Comparison of ENCODE assay signal across 37 cellular contexts in genomic region chr12:108430926-108431325, GRCh38.
"Had no signal": no experiment of that assay in that cellular context is flagged by ENCODE, and none has a peak within 500 bp of the region (broad histone marks: within the 10 kb centered on the region; RNA-seq: fewer than 3 reads in every experiment).

No MANE protein-coding gene starts in this region.

- H3K36me3 ChIP-seq: adrenal gland, ascending aorta, brain microvascular endothelial cell, breast epithelium, cardiac muscle cell had no signal

- DNase-seq: activated effector memory CD4-positive, alpha-beta T cell treated with anti-CD3 and anti-CD28 coated beads, Interleukin-2, amount 50 U/mL, for 16 hours; activated effector memory CD4-positive, alpha-beta T cell treated with Interleukin-2 at 50 U/mL for 16 hours; activated gamma-delta T cell; activated gamma-delta T cell treated with Interleukin-2 at 50 U/mL for 16 hours; activated naive CD4-positive, alpha-beta T cell; activated naive CD4-positive, alpha-beta T cell treated with anti-CD3 and anti-CD28 coated beads for 36 hours; activated naive CD4-positive, alpha-beta T cell treated with anti-CD3 and anti-CD28 coated beads, Interleukin-2, amount 10 ng/mL, durations not matched to agents 7 days and 5 days; activated naive CD4-positive, alpha-beta T cell treated with anti-CD3 and anti-CD28 coated beads, Interleukin-2, amount 50 U/mL, for 16 hours; activated naive CD4-positive, alpha-beta T cell treated with Interleukin-2 at 50 U/mL for 16 hours; activated naive CD8-positive, alpha-beta T cell treated with anti-CD3 and anti-CD28 coated beads for 36 hours; activated naive CD8-positive, alpha-beta T cell treated with anti-CD3 and anti-CD28 coated beads, Interleukin-2, amount 10 ng/mL, durations not matched to agents 7 days and 5 days; activated naive CD8-positive, alpha-beta T cell treated with anti-CD3 and anti-CD28 coated beads, Interleukin-2, amount 50 U/mL, for 24 hours; activated T-cell treated with anti-CD3 and anti-CD28 coated beads, Interleukin-2, amount 50 U/mL, for 24 hours; activated T-cell treated with anti-CD3 and anti-CD28 coated beads, Interleukin-2, amount 50 U/mL, for 4 hours; activated T-cell treated with anti-CD3 and anti-CD28 coated beads, Interleukin-2, amount 50 U/mL, for 48 hours; activated T-cell treated with anti-CD3 and anti-CD28 coated beads, Interleukin-2, amount 50 U/mL, for 72 hours; amniotic stem cell; aorta; brain microvascular endothelial cell; caudate nucleus; central memory CD4-positive, alpha-beta T cell; cerebellar nuclear complex had no signal

- H3K4me1 Mint-ChIP-seq: activated naive CD4-positive, alpha-beta T cell treated with anti-CD3 and anti-CD28 coated beads, Interleukin-2, amount 10 ng/mL, durations not matched to agents 7 days and 5 days; activated naive CD4-positive, alpha-beta T cell treated with anti-CD3 and anti-CD28 coated beads, Interleukin-2, amount 50 U/mL, for 24 hours; activated naive CD8-positive, alpha-beta T cell treated with anti-CD3 and anti-CD28 coated beads for 36 hours; activated naive CD8-positive, alpha-beta T cell treated with anti-CD3 and anti-CD28 coated beads, Interleukin-2, amount 10 ng/mL, durations not matched to agents 7 days and 5 days; activated naive CD8-positive, alpha-beta T cell treated with anti-CD3 and anti-CD28 coated beads, Interleukin-2, amount 50 U/mL, for 24 hours; activated T-helper 17 cell treated with anti-CD3 and anti-CD28 coated beads, Interleukin-2, amount 50 U/mL, for 72 hours; central memory CD8-positive, alpha-beta T cell had no signal

- H3K36me3 Mint-ChIP-seq: activated naive CD4-positive, alpha-beta T cell treated with anti-CD3 and anti-CD28 coated beads, Interleukin-2, amount 10 ng/mL, durations not matched to agents 7 days and 5 days; activated naive CD4-positive, alpha-beta T cell treated with anti-CD3 and anti-CD28 coated beads, Interleukin-2, amount 50 U/mL, for 24 hours; activated naive CD4-positive, alpha-beta T cell treated with anti-CD3 and anti-CD28 coated beads, Interleukin-2, amount 50 U/mL, for 72 hours; activated naive CD8-positive, alpha-beta T cell; activated naive CD8-positive, alpha-beta T cell treated with anti-CD3 and anti-CD28 coated beads for 36 hours; activated naive CD8-positive, alpha-beta T cell treated with anti-CD3 and anti-CD28 coated beads, Interleukin-2, amount 10 ng/mL, durations not matched to agents 7 days and 5 days; brain had no signal

- H3K4me3 ChIP-seq: adrenal gland, ascending aorta, body of pancreas, breast epithelium, cardiac muscle cell had no signal

- H3K27me3 Mint-ChIP-seq: activated naive CD4-positive, alpha-beta T cell treated with anti-CD3 and anti-CD28 coated beads, Interleukin-2, amount 10 ng/mL, durations not matched to agents 7 days and 5 days; activated naive CD8-positive, alpha-beta T cell treated with anti-CD3 and anti-CD28 coated beads, Interleukin-2, amount 10 ng/mL, durations not matched to agents 7 days and 5 days had no signal

- FAIRE-seq: astrocyte, bronchial epithelial cell had no signal

- H3K4me3 Mint-ChIP-seq: activated naive CD4-positive, alpha-beta T cell treated with anti-CD3 and anti-CD28 coated beads for 36 hours; activated naive CD4-positive, alpha-beta T cell treated with anti-CD3 and anti-CD28 coated beads, Interleukin-2, amount 10 ng/mL, durations not matched to agents 7 days and 5 days; activated naive CD4-positive, alpha-beta T cell treated with anti-CD3 and anti-CD28 coated beads, Interleukin-2, amount 50 U/mL, for 24 hours; activated naive CD8-positive, alpha-beta T cell; activated naive CD8-positive, alpha-beta T cell treated with anti-CD3 and anti-CD28 coated beads for 36 hours; activated naive CD8-positive, alpha-beta T cell treated with anti-CD3 and anti-CD28 coated beads, Interleukin-2, amount 10 ng/mL, durations not matched to agents 7 days and 5 days; activated naive CD8-positive, alpha-beta T cell treated with anti-CD3 and anti-CD28 coated beads, Interleukin-2, amount 50 U/mL, for 24 hours; activated T-cell treated with anti-CD3 and anti-CD28 coated beads, Interleukin-2, amount 50 U/mL, for 24 hours; activated T-cell treated with anti-CD3 and anti-CD28 coated beads, Interleukin-2, amount 50 U/mL, for 4 hours; activated T-cell treated with anti-CD3 and anti-CD28 coated beads, Interleukin-2, amount 50 U/mL, for 72 hours; activated T-helper 1 cell treated with anti-CD3 and anti-CD28 coated beads, Interleukin-12 subunit alpha, Interleukin-12 subunit beta, Interleukin-2, Interleukin-4 antibody, amounts not matched to agents 30 ng/mL and 10 ng/mL and 1 ng/mL, durations not matched to agents 14 hours and 24 hours and 36 hours; activated T-helper 17 cell treated with anti-CD3 and anti-CD28 coated beads, Interleukin-2, amount 50 U/mL, for 72 hours; brain; central memory CD8-positive, alpha-beta T cell had no signal

- H3K27ac Mint-ChIP-seq: activated naive CD4-positive, alpha-beta T cell treated with anti-CD3 and anti-CD28 coated beads for 36 hours; activated naive CD4-positive, alpha-beta T cell treated with anti-CD3 and anti-CD28 coated beads, Interleukin-2, amount 10 ng/mL, durations not matched to agents 7 days and 5 days; activated naive CD4-positive, alpha-beta T cell treated with anti-CD3 and anti-CD28 coated beads, Interleukin-2, amount 50 U/mL, for 24 hours; activated naive CD4-positive, alpha-beta T cell treated with anti-CD3 and anti-CD28 coated beads, Interleukin-2, amount 50 U/mL, for 72 hours; activated naive CD8-positive, alpha-beta T cell; activated naive CD8-positive, alpha-beta T cell treated with anti-CD3 and anti-CD28 coated beads for 36 hours; activated naive CD8-positive, alpha-beta T cell treated with anti-CD3 and anti-CD28 coated beads, Interleukin-2, amount 10 ng/mL, durations not matched to agents 7 days and 5 days; activated naive CD8-positive, alpha-beta T cell treated with anti-CD3 and anti-CD28 coated beads, Interleukin-2, amount 50 U/mL, for 24 hours; activated T-cell treated with anti-CD3 and anti-CD28 coated beads, Interleukin-2, amount 50 U/mL, for 24 hours; activated T-cell treated with anti-CD3 and anti-CD28 coated beads, Interleukin-2, amount 50 U/mL, for 72 hours; activated T-helper 1 cell treated with anti-CD3 and anti-CD28 coated beads, Interleukin-12 subunit alpha, Interleukin-12 subunit beta, Interleukin-2, Interleukin-4 antibody, amounts not matched to agents 30 ng/mL and 10 ng/mL and 1 ng/mL, durations not matched to agents 14 hours and 24 hours and 36 hours; activated T-helper 17 cell treated with anti-CD3 and anti-CD28 coated beads, Interleukin-2, amount 50 U/mL, for 72 hours; activated T-helper 2 cell treated with anti-CD3 and anti-CD28 coated beads, Interferon-gamma antibody, Interleukin-2, Interleukin-4, amounts not matched to agents 10 μg/mL and 5 μg/mL and 100 μg/mL, durations not matched to agents 14 hours and 24 hours and 36 hours had no signal

- H3K9me3 Mint-ChIP-seq: activated naive CD4-positive, alpha-beta T cell treated with anti-CD3 and anti-CD28 coated beads for 36 hours; activated naive CD4-positive, alpha-beta T cell treated with anti-CD3 and anti-CD28 coated beads, Interleukin-2, amount 10 ng/mL, durations not matched to agents 7 days and 5 days; activated naive CD4-positive, alpha-beta T cell treated with anti-CD3 and anti-CD28 coated beads, Interleukin-2, amount 50 U/mL, for 24 hours; activated naive CD4-positive, alpha-beta T cell treated with anti-CD3 and anti-CD28 coated beads, Interleukin-2, amount 50 U/mL, for 72 hours; activated naive CD8-positive, alpha-beta T cell treated with anti-CD3 and anti-CD28 coated beads for 36 hours; activated naive CD8-positive, alpha-beta T cell treated with anti-CD3 and anti-CD28 coated beads, Interleukin-2, amount 10 ng/mL, durations not matched to agents 7 days and 5 days; activated naive CD8-positive, alpha-beta T cell treated with anti-CD3 and anti-CD28 coated beads, Interleukin-2, amount 50 U/mL, for 24 hours; activated T-cell treated with anti-CD3 and anti-CD28 coated beads, Interleukin-2, amount 50 U/mL, for 24 hours; activated T-cell treated with anti-CD3 and anti-CD28 coated beads, Interleukin-2, amount 50 U/mL, for 4 hours; activated T-cell treated with anti-CD3 and anti-CD28 coated beads, Interleukin-2, amount 50 U/mL, for 72 hours; activated T-helper 1 cell treated with anti-CD3 and anti-CD28 coated beads, Interleukin-12 subunit alpha, Interleukin-12 subunit beta, Interleukin-2, Interleukin-4 antibody, amounts not matched to agents 30 ng/mL and 10 ng/mL and 1 ng/mL, durations not matched to agents 14 hours and 24 hours and 36 hours; activated T-helper 17 cell treated with anti-CD3 and anti-CD28 coated beads, Interleukin-2, amount 50 U/mL, for 72 hours; activated T-helper 2 cell treated with anti-CD3 and anti-CD28 coated beads, Interferon-gamma antibody, Interleukin-2, Interleukin-4, amounts not matched to agents 10 μg/mL and 5 μg/mL and 100 μg/mL, durations not matched to agents 14 hours and 24 hours and 36 hours; central memory CD8-positive, alpha-beta T cell had no signal

- H3K27ac ChIP-seq: adrenal gland, ascending aorta, body of pancreas, brain microvascular endothelial cell, breast epithelium, cardiac muscle cell had no signal

- H3K9me3 ChIP-seq: adrenal gland, ascending aorta, body of pancreas, breast epithelium had no signal

- H3K27me3 ChIP-seq: adrenal gland, ascending aorta, body of pancreas, brain microvascular endothelial cell, breast epithelium, cardiac muscle cell had no signal

- ATAC-seq: activated naive CD4-positive, alpha-beta T cell treated with anti-CD3 and anti-CD28 coated beads, Interleukin-2, amount 50 U/mL, for 72 hours; activated naive CD8-positive, alpha-beta T cell treated with anti-CD3 and anti-CD28 coated beads, Interleukin-2, amount 50 U/mL, for 24 hours; activated T-cell treated with anti-CD3 and anti-CD28 coated beads, Interleukin-2, amount 50 U/mL, for 4 hours; activated T-cell treated with anti-CD3 and anti-CD28 coated beads, Interleukin-2, amount 50 U/mL, for 72 hours; activated T-helper 17 cell treated with anti-CD3 and anti-CD28 coated beads, Interleukin-2, amount 50 U/mL, for 72 hours; body of pancreas had no signal

- H3K4me1 ChIP-seq: adrenal gland, ascending aorta, body of pancreas, breast epithelium had no signal
